ENCODE assay signal across 22 cellular contexts in genomic region chr10:61629594-61629993, GRCh38. TPM values are rescaled to one million over a fixed set of nuclear protein-coding genes. Genes with fewer than 3 reads are reported as not detected.
A peak's percentile ranks its signal among the peaks of the same experiment; 100 is the strongest.
DNase-seq lines count a peak whose midpoint lies in the region; ATAC-seq and TF ChIP-seq lines count a peak whose summit lies in the region.
"Had no signal": no experiment of that assay in that cellular context is flagged by ENCODE, and none has a peak within 500 bp of the region (broad histone marks: within the 10 kb centered on the region; RNA-seq: fewer than 3 reads in every experiment).

No MANE protein-coding gene starts in this region.

- WGBS in GM23248 (ENCODE audit: low coverage in 1 of 2, low lambda C conversion rate in 2 of 2, missing lambda C conversion rate in 2 of 2), 2 experiments: 95% methylated on average over 5 of the region's 5 CpGs

- H3K4me3 ChIP-seq in GM23248 (no peak overlapping the region), fibroblast of lung (replicated peaks in 1 of 4; ENCODE audit: control extremely low read depth in 1 of 4, insufficient read depth in 1 of 4, low read depth in 3 of 4, low read length in 4 of 4) (no peak overlapping the region)
- H3K4me3 ChIP-seq: MG63 had no signal

- no peaks in the 10 kb centered on the region for H3K9me3 Mint-ChIP-seq in osteocyte (ENCODE audit: unreplicated experiment)
- H3K9me3 Mint-ChIP-seq: activated CD4-positive, alpha-beta memory T cell treated with anti-CD3 and anti-CD28 coated beads for 36 hours; central memory CD8-positive, alpha-beta T cell; IgD-negative memory B cell had no signal

- peak overlapping the region; percentile 66 for H3K4me2 ChIP-seq in GM23248 (ENCODE audit: unreplicated experiment)
- H3K4me2 ChIP-seq in fibroblast of lung (ENCODE audit: extremely low read depth, insufficient read depth, low read length): peak overlapping the region; percentile 76

- H3K9me2 ChIP-seq in GM23248 (ENCODE audit: insufficient read depth): no peaks in the 10 kb centered on the region

- peaks cover 38% of the 10 kb centered on the region for H3F3A ChIP-seq in GM23248 (ENCODE audit: insufficient read depth)

- in situ Hi-C loops in GM23248 (cut with MboI): no loop called here

- H2AFZ ChIP-seq in GM23248 (peak overlapping the region; percentile 13; the same call in 1 of the 2 replicates), fibroblast of lung (ENCODE audit: low read length) (no peak overlapping the region)

- H3K27ac Mint-ChIP-seq in osteocyte (ENCODE audit: unreplicated experiment): peak overlapping the region; percentile 84
- H3K27ac Mint-ChIP-seq: activated CD4-positive, alpha-beta memory T cell treated with anti-CD3 and anti-CD28 coated beads for 36 hours; IgD-negative memory B cell had no signal

- H3K27me3 Mint-ChIP-seq in osteocyte (ENCODE audit: unreplicated experiment): no peaks in the 10 kb centered on the region

- H3K4me1 Mint-ChIP-seq in osteocyte (ENCODE audit: unreplicated experiment): peaks cover 65% of the 10 kb centered on the region
- H3K4me1 Mint-ChIP-seq: central memory CD8-positive, alpha-beta T cell; IgD-negative memory B cell had no signal

- peak overlapping the region; percentile 24 for H3K4me3 Mint-ChIP-seq in osteocyte (ENCODE audit: unreplicated experiment)
- H3K4me3 Mint-ChIP-seq: activated CD4-positive, alpha-beta memory T cell treated with anti-CD3 and anti-CD28 coated beads for 36 hours; central memory CD8-positive, alpha-beta T cell; IgD-negative memory B cell had no signal

- no peak overlapping the region for H3K9ac ChIP-seq in GM23248
- no peak overlapping the region for H3K9ac ChIP-seq in fibroblast of lung (ENCODE audit: insufficient read depth, low read length)

- ATAC-seq in GM21360 (IDR thresholded peaks at IDR 0.05; ENCODE audit: unreplicated experiment): no peak

- H3K4me1 ChIP-seq in GM23248 (ENCODE audit: insufficient read depth) (peaks cover 56% of the 10 kb centered on the region), fibroblast of lung (ENCODE audit: control insufficient read depth, extremely low read depth, insufficient read depth, low read length) (peaks cover 18% of the 10 kb centered on the region)

- no peaks in the 10 kb centered on the region for H4K20me1 ChIP-seq in GM23248 (ENCODE audit: insufficient read depth)
- no peaks in the 10 kb centered on the region for H4K20me1 ChIP-seq in fibroblast of lung (ENCODE audit: control insufficient read depth, extremely low read depth, insufficient read depth, low read length)

- H3K27ac ChIP-seq in GM23248 (peak overlapping the region; percentile 84), angular gyrus (ENCODE audit: low read depth, low read length) (peak overlapping the region; percentile 54), fibroblast of lung (ENCODE audit: insufficient read depth, low read length) (peak overlapping the region; percentile 79)

- no peaks in the 10 kb centered on the region for H3K9me3 ChIP-seq in GM23248 (ENCODE audit: low read depth)
- H3K9me3 ChIP-seq in fibroblast of lung (ENCODE audit: control insufficient read depth, insufficient read depth, low read depth, low read length): no peaks in the 10 kb centered on the region
- H3K9me3 ChIP-seq: MG63 had no signal

- H3K36me3 Mint-ChIP-seq in osteocyte (ENCODE audit: unreplicated experiment): no peaks in the 10 kb centered on the region
- H3K36me3 Mint-ChIP-seq: activated CD4-positive, alpha-beta memory T cell treated with anti-CD3 and anti-CD28 coated beads for 36 hours; IgD-negative memory B cell had no signal

- DNase-seq in GM23248 (no peak), fibroblast of lung (ENCODE audit: low read depth in 2 of 2) (no peak), osteocyte (ENCODE audit: extremely low spot score, unreplicated experiment) (no peak), pons (ENCODE audit: low spot score) (no peak), T-helper 2 cell (no peak)
- DNase-seq in stimulated activated CD4-positive, alpha-beta T cell treated with anti-CD3 and anti-CD28 coated beads, Interleukin-4, amount 100 ng/mL, for 24 hours: no peak
- DNase-seq: activated CD4-positive, alpha-beta memory T cell treated with anti-CD3 and anti-CD28 coated beads for 36 hours; activated CD4-positive, CD25-positive, alpha-beta regulatory T cell; activated gamma-delta T cell; effector CD4-positive, alpha-beta T cell; GOT3; NCI-H1436 treated with DMSO at 0.1 percent for 48 hours; NCI-H2171 treated with DMSO at 0.1 percent for 48 hours; retina; stimulated activated CD8-positive, alpha-beta memory T cell treated with anti-CD3 and anti-CD28 coated beads, Interleukin-4, amount 100 ng/mL, for 48 hours; T-helper 9 cell had no signal

- TF ChIP-seq CTCF in fibroblast of lung (conservative IDR thresholded peaks at IDR 0.05 in 1 of 2, IDR thresholded peaks at IDR 0.05 in 1 of 2; ENCODE audit: low read depth in 1 of 2, low read length in 2 of 2): no peak
- no peak for TF ChIP-seq CTCF in osteocyte (IDR thresholded peaks at IDR 0.05)

- H3K79me2 ChIP-seq in GM23248 (ENCODE audit: insufficient read depth) (no peaks in the 10 kb centered on the region), fibroblast of lung (ENCODE audit: control insufficient read depth, insufficient read depth, low read length) (no peaks in the 10 kb centered on the region)

- no peaks in the 10 kb centered on the region for H3K27me3 ChIP-seq in GM23248 (replicated peaks; ENCODE audit: insufficient read depth)
- no peaks in the 10 kb centered on the region for H3K27me3 ChIP-seq in fibroblast of lung (ENCODE audit: control insufficient read depth, insufficient read depth, low read length)
- H3K27me3 ChIP-seq: MG63 had no signal

- no peaks in the 10 kb centered on the region for H3K36me3 ChIP-seq in GM23248 (ENCODE audit: low read depth)
- no peaks in the 10 kb centered on the region for H3K36me3 ChIP-seq in fibroblast of lung (ENCODE audit: control insufficient read depth, insufficient read depth, low read length)
- H3K36me3 ChIP-seq: MG63 had no signal

RNA-seq across cellular contexts. Expression of gene CABCOCO1, which starts 33.1 kb away (rescaled TPM):
- total RNA-seq in GM23248 (2014; rRNA removed; shearing (Covaris generic)): 0.22 and 0.25 TPM in 2 replicates
- 1.1 and 1.2 TPM in 2 replicates for polyA plus RNA-seq in GM23248 (2016; fragmentation: Nextera tagmentation; extraction: Ambion mirVana)
- total RNA-seq in fibroblast of lung: 0.26 and 0.83 TPM in 2 replicates
- polyA plus RNA-seq in fibroblast of lung: 0.75 and 1.6 TPM in 2 replicates
- polyA plus RNA-seq in fibroblast of lung (2012): 0.33 and 1.1 TPM in 2 replicates
- not detected in 2 replicates for polyA minus RNA-seq in fibroblast of lung (ENCODE audit: low replicate concordance)
- total RNA-seq in osteocyte: 0.19 TPM in 1 of 2 replicates, not detected in the other
- total RNA-seq: activated CD4-positive, alpha-beta memory T cell treated with anti-CD3 and anti-CD28 coated beads for 36 hours; esophagus mucosa had no signal
- polyA plus RNA-seq: IgD-negative memory B cell had no signal
